In genomic region chr19:10305139-10305806, GRCh38 we compare ENCODE assay signal across 14 cellular contexts. TPM values are rescaled to one million over a fixed set of nuclear protein-coding genes. Genes with fewer than 3 reads are reported as not detected.
A peak's percentile ranks its signal among the peaks of the same experiment; 100 is the strongest.
DNase-seq lines count a peak whose midpoint lies in the region; ATAC-seq, FAIRE-seq and TF ChIP-seq lines count a peak whose summit lies in the region.
"Had no signal": no experiment of that assay in that cellular context is flagged by ENCODE, and none has a peak within 500 bp of the region (broad histone marks: within the 10 kb centered on the region; RNA-seq: fewer than 3 reads in every experiment).

No MANE protein-coding gene starts in this region.

- peak overlapping the region; percentile 76 for H3K27ac ChIP-seq in WERI-Rb-1
- peak overlapping the region in 1 of 2 donors; percentile 41 for H3K27ac ChIP-seq in lung (ENCODE audit: low read depth in 1 of 2, low read length in 1 of 2)
- H3K27ac ChIP-seq: hepatocyte had no signal

- no peaks in the 10 kb centered on the region for H3K4me1 ChIP-seq in lung (ENCODE audit: control insufficient read depth in 2 of 2, insufficient read depth in 2 of 2, low read length in 2 of 2)

- TF ChIP-seq CTCF in WERI-Rb-1 (IDR thresholded peaks at IDR 0.05; ENCODE audit: low read depth, low read length): no peak
- TF ChIP-seq CTCF in lung (IDR thresholded peaks at IDR 0.05; ENCODE audit: control extremely low read depth, extremely low read depth): no peak
- no peak for TF ChIP-seq CTCF in GM10266 (IDR thresholded peaks at IDR 0.05; ENCODE audit: control insufficient read depth, insufficient read depth, low read depth, missing control alignments)
- TF ChIP-seq CTCF in D721Med (IDR thresholded peaks at IDR 0.05; ENCODE audit: insufficient read depth, missing control alignments): no peak

- DNase-seq in Ammon's horn (ENCODE audit: low spot score): peak; percentile 79
- DNase-seq in LHCN-M2 (ENCODE audit: low read depth): peak; percentile 72
- peak; percentile 88 for DNase-seq in WERI-Rb-1
- DNase-seq in lung (ENCODE audit: low spot score): no peak
- DNase-seq in GM10266 (ENCODE audit: extremely low spot score): no peak
- no peak for DNase-seq in D721Med (ENCODE audit: insufficient read length, low spot score)
- DNase-seq in activated CD4-positive, alpha-beta T cell treated with anti-CD3 and anti-CD28 coated beads for 4 hours: no peak
- DNase-seq: activated effector memory CD4-positive, alpha-beta T cell treated with Interleukin-2 at 50 U/mL for 16 hours; NCI-H748 treated with DMSO at 0.1 percent for 48 hours had no signal

- 47 to 67% methylated on average over 17 of the region's 17 CpGs for WGBS in lung, 2 donors

- FAIRE-seq in D721Med (lab: Jason Lieb, UNC): no peak
- FAIRE-seq: GM12892 had no signal

- no peaks in the 10 kb centered on the region for H3K9me3 ChIP-seq in WERI-Rb-1 (ENCODE audit: severe bottlenecking)
- no peaks in the 10 kb centered on the region for H3K9me3 ChIP-seq in lung (ENCODE audit: control insufficient read depth in 2 of 2, insufficient read depth in 1 of 2, low read length in 1 of 2)

- H3K27me3 ChIP-seq in WERI-Rb-1 (ENCODE audit: insufficient read depth, low read depth, severe bottlenecking) (no peaks in the 10 kb centered on the region), lung (ENCODE audit: control insufficient read depth, insufficient read depth) (no peaks in the 10 kb centered on the region)
- H3K27me3 ChIP-seq: hepatocyte had no signal

- ATAC-seq in lung (ENCODE audit: insufficient read depth, low FRiP score): peak; percentile 57
- ATAC-seq in HG02884 (IDR thresholded peaks at IDR 0.05; ENCODE audit: unreplicated experiment): no peak
- ATAC-seq: WTC11 had no signal

- H3K36me3 ChIP-seq in WERI-Rb-1 (peaks cover 12% of the 10 kb centered on the region), lung (ENCODE audit: control insufficient read depth in 2 of 2, insufficient read depth in 2 of 2, low read length in 2 of 2) (peaks cover 0 to 11% of the 10 kb centered on the region in 2 donors)

- H3K4me3 ChIP-seq in WERI-Rb-1 (ENCODE audit: low read depth, low read length): no peak overlapping the region
- no peak overlapping the region for H3K4me3 ChIP-seq in lung
- H3K4me3 ChIP-seq: hepatocyte had no signal

RNA-seq across cellular contexts. Expression of gene ZGLP1, which starts 4.3 kb away (rescaled TPM):
- total RNA-seq in LHCN-M2 (2014; rRNA removed) (1.9 and 3.4 TPM in 2 replicates), lung (1 to 10 TPM; 3.7 to 5.1 TPM)
- polyA plus RNA-seq in LHCN-M2 (2012): 2.1 TPM
- polyA plus RNA-seq in lung: 1 to 10 TPM; 3.0 to 6.7 TPM

RNA-seq across cellular contexts. Expression of gene FDX2, which starts 10.5 kb away (rescaled TPM):
- total RNA-seq in LHCN-M2 (2014; rRNA removed) (61.0 and 64.5 TPM in 2 replicates), lung (10 to 100 TPM in 1 of 2 donors, 1 to 10 TPM in 1; 9.6 to 20.9 TPM)
- 77.1 TPM for polyA plus RNA-seq in LHCN-M2 (2012)
- 10 to 100 TPM; 21.4 to 38.4 TPM for polyA plus RNA-seq in lung

RNA-seq across cellular contexts. Expression of gene ICAM5, which starts 15.5 kb away (rescaled TPM):
- 4.0 and 8.0 TPM in 2 replicates for total RNA-seq in LHCN-M2 (2014; rRNA removed)
- polyA plus RNA-seq in LHCN-M2 (2012): 3.7 TPM
- total RNA-seq in lung: 10 to 100 TPM; 22.2 to 32.1 TPM
- polyA plus RNA-seq in lung: 10 to 100 TPM in 1 of 2 donors, 1 to 10 TPM in 1; 4.1 to 15.0 TPM
- polyA plus RNA-seq: IgD-negative memory B cell had no signal

RNA-seq across cellular contexts. Expression of gene ICAM4, which starts 18.5 kb away (rescaled TPM):
- total RNA-seq in LHCN-M2 (2014; rRNA removed) (not detected in 2 replicates), lung (10 to 100 TPM in 1 of 2 donors, 1 to 10 TPM in 1; 8.2 to 38.8 TPM)
- 0.16 TPM for polyA plus RNA-seq in LHCN-M2 (2012)
- polyA plus RNA-seq in lung: 1 to 10 TPM; 4.6 to 8.0 TPM

RNA-seq across cellular contexts. Expression of gene RAVER1, which starts 28.1 kb away (rescaled TPM):
- 26.8 and 37.4 TPM in 2 replicates for total RNA-seq in LHCN-M2 (2014; rRNA removed)
- polyA plus RNA-seq in LHCN-M2 (2012): 21.1 TPM
- total RNA-seq in lung: 10 to 100 TPM; 21.1 to 46.1 TPM
- polyA plus RNA-seq in lung: 10 to 100 TPM; 10.5 to 17.7 TPM

Comparison
In these comparisons a context has a peak if more than half of its experiments do, and no peak if none do; other contexts are left out.
1. DNase-seq: peak in Ammon's horn (single experiment), LHCN-M2 (single experiment) and WERI-Rb-1 (single experiment); none in lung (single experiment), GM10266 (single experiment), D721Med (single experiment) and activated CD4-positive, alpha-beta T cell treated with anti-CD3 and anti-CD28 coated beads for 4 hours (0 of 2).